In the genomic region with DNA sequence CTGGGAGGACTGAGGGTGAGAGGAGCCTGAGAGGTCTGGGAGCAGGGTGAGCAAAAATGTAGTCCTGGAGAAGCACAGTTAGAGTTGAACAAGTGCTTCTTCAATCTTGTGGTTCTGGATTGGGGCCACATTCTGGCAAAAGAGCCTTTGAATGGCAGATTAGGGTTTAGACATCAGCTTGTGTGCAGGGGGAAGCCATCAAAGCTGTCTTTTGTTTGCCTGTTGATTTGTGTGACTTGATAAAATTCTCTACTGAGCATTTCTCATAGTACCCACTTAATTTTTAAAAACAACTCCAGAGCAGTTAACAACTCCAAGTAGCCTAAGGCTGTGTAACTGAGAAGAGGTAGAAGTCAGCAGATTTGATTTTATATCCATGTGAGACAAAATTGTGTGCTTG, we compare ENCODE assay signal across 22 cellular contexts.
"Had no signal": no experiment of that assay in that cellular context is flagged by ENCODE, and none has a peak within 500 bp of the region (broad histone marks: within the 10 kb centered on the region; RNA-seq: fewer than 3 reads in every experiment).

No MANE protein-coding gene starts in this region.

- DNase-seq: activated CD4-positive, alpha-beta T cell treated with anti-CD3 and anti-CD28 coated beads for 36 hours; activated CD4-positive, CD25-positive, alpha-beta regulatory T cell; activated CD8-positive, alpha-beta memory T cell treated with anti-CD3 and anti-CD28 coated beads, Interleukin-2, amount 50 U/mL, for 48 hours; activated CD8-positive, alpha-beta T cell treated with anti-CD3 and anti-CD28 coated beads for 36 hours; activated T-cell treated with anti-CD3 and anti-CD28 coated beads, Interleukin-2, amount 50 U/mL, for 1 hour; brain microvascular endothelial cell; cerebellar nuclear complex; KG1; NCI-H1092 treated with DMSO at 0.1 percent for 48 hours; NCI-H1436; NCI-H1694 treated with DMSO at 0.1 percent for 48 hours; NCI-H2081; NCI-H510A treated with DMSO at 0.1 percent for 48 hours; PC-3; SHP77 treated with DMSO at 0.1 percent for 48 hours; T-cell; T-helper 2 cell had no signal

- H3K27me3 Mint-ChIP-seq: activated CD8-positive, alpha-beta T cell treated with anti-CD3 and anti-CD28 coated beads for 36 hours; activated naive CD4-positive, alpha-beta T cell treated with anti-CD3 and anti-CD28 coated beads, Interleukin-2, amount 50 U/mL, for 24 hours; T-cell had no signal

- ATAC-seq: activated CD4-positive, alpha-beta T cell treated with anti-CD3 and anti-CD28 coated beads for 36 hours; activated CD8-positive, alpha-beta T cell treated with anti-CD3 and anti-CD28 coated beads for 36 hours; PC-3; T-cell had no signal

- H3K4me1 Mint-ChIP-seq: activated CD4-positive, alpha-beta T cell treated with anti-CD3 and anti-CD28 coated beads for 36 hours; activated naive CD4-positive, alpha-beta T cell treated with anti-CD3 and anti-CD28 coated beads, Interleukin-2, amount 50 U/mL, for 24 hours; IgD-negative memory B cell; T-cell had no signal

- H3K27ac ChIP-seq: ascending aorta, brain microvascular endothelial cell, cardiac muscle cell, VCaP had no signal

- H3K9me3 ChIP-seq: ascending aorta had no signal

- H3K9me3 Mint-ChIP-seq: activated CD8-positive, alpha-beta T cell treated with anti-CD3 and anti-CD28 coated beads for 36 hours had no signal

- H3K27me3 ChIP-seq: ascending aorta, brain microvascular endothelial cell had no signal

- H3K4me1 ChIP-seq: ascending aorta had no signal

- H3K4me3 ChIP-seq: ascending aorta, cardiac muscle cell had no signal

- H3K27ac Mint-ChIP-seq: activated CD4-positive, alpha-beta T cell treated with anti-CD3 and anti-CD28 coated beads for 36 hours; activated CD8-positive, alpha-beta T cell treated with anti-CD3 and anti-CD28 coated beads for 36 hours; activated naive CD4-positive, alpha-beta T cell treated with anti-CD3 and anti-CD28 coated beads, Interleukin-2, amount 50 U/mL, for 24 hours; IgD-negative memory B cell; T-cell had no signal

- H3K36me3 Mint-ChIP-seq: activated naive CD4-positive, alpha-beta T cell treated with anti-CD3 and anti-CD28 coated beads, Interleukin-2, amount 50 U/mL, for 24 hours; IgD-negative memory B cell; T-cell had no signal

- H3K4me3 Mint-ChIP-seq: activated CD4-positive, alpha-beta T cell treated with anti-CD3 and anti-CD28 coated beads for 36 hours; activated CD8-positive, alpha-beta T cell treated with anti-CD3 and anti-CD28 coated beads for 36 hours; activated naive CD4-positive, alpha-beta T cell treated with anti-CD3 and anti-CD28 coated beads, Interleukin-2, amount 50 U/mL, for 24 hours; IgD-negative memory B cell; T-cell had no signal

- H3K36me3 ChIP-seq: ascending aorta, brain microvascular endothelial cell, cardiac muscle cell had no signal
